2 cellular contexts compared by ENCODE assay signal in genomic region chr14:24186831-24187537, GRCh38.
TF ChIP-seq lines count a peak whose summit lies in the region.

No MANE protein-coding gene starts in this region.

TF ChIP-seq in SK-N-SH, 30 proteins besides CTCF, POLR2A, EP300 and RAD21 (continued from another document):
- TF ChIP-seq REST (IDR thresholded peaks at IDR 0.05; ENCODE audit: low read depth, low read length) (no peak), SMC3 (IDR thresholded peaks at IDR 0.05; ENCODE audit: low read depth, low read length) (no peak), FOXJ3 (CRISPR knock-in tag; IDR thresholded peaks at IDR 0.05) (no peak), SIN3A (IDR thresholded peaks at IDR 0.05; ENCODE audit: borderline replicate concordance, low read depth, low read length) (no peak), PBX3 (IDR thresholded peaks at IDR 0.05) (no peak), MEF2A (IDR thresholded peaks at IDR 0.05; ENCODE audit: borderline replicate concordance, low read depth) (no peak), RFX5 (IDR thresholded peaks at IDR 0.05; ENCODE audit: low read length) (no peak), NRF1 (IDR thresholded peaks at IDR 0.05; ENCODE audit: low read depth, low read length) (no peak)

TF ChIP-seq in SK-N-SH treated with all-trans-retinoic acid at 6 μM for 48 hours, 23 proteins besides CTCF, POLR2A, EP300 and RAD21 (continued from another document):
- TF ChIP-seq TSHZ2 (CRISPR knock-in tag; IDR thresholded peaks at IDR 0.05) (no peak), ZFP3 (CRISPR knock-in tag; IDR thresholded peaks at IDR 0.05) (no peak), OSR1 (CRISPR knock-in tag; IDR thresholded peaks at IDR 0.05) (no peak), BACH2 (CRISPR knock-in tag; IDR thresholded peaks at IDR 0.05; ENCODE audit: borderline replicate concordance) (no peak), POU6F1 (CRISPR knock-in tag; IDR thresholded peaks at IDR 0.05; ENCODE audit: borderline replicate concordance, low read depth) (no peak), RARB (CRISPR knock-in tag; IDR thresholded peaks at IDR 0.05) (no peak), TOX (CRISPR knock-in tag; IDR thresholded peaks at IDR 0.05; ENCODE audit: borderline replicate concordance) (no peak), ZC3H10 (CRISPR knock-in tag; IDR thresholded peaks at IDR 0.05) (no peak), ZFP30 (CRISPR knock-in tag; IDR thresholded peaks at IDR 0.05) (no peak), PPARA (CRISPR knock-in tag; IDR thresholded peaks at IDR 0.05; ENCODE audit: borderline replicate concordance) (no peak), GLIS3 (CRISPR knock-in tag; IDR thresholded peaks at IDR 0.05) (no peak), CSRNP3 (CRISPR knock-in tag; IDR thresholded peaks at IDR 0.05) (no peak)
